In genomic region chr5:160188151-160188967, GRCh38 we compare ENCODE assay signal across 8 cellular contexts. TPM values are rescaled to one million over a fixed set of nuclear protein-coding genes. Genes with fewer than 3 reads are reported as not detected.
DNase-seq lines count a peak whose midpoint lies in the region; ATAC-seq and TF ChIP-seq lines count a peak whose summit lies in the region.

No MANE protein-coding gene starts in this region.

- peak; percentile 74 for DNase-seq in AG09319 (ENCODE audit: extremely low read depth, low read depth)
- DNase-seq in GM23338 (ENCODE audit: low spot score): peak; percentile 96
- DNase-seq in right cardiac atrium: peak; percentile 77 to 94 (median 89)
- DNase-seq in sciatic nerve (ENCODE audit: low spot score): peak; percentile 77
- DNase-seq in GF-D8 (lab: John Stamatoyannopoulos, UW): no peak

- H3K27me3 ChIP-seq in GM23338 (ENCODE audit: insufficient read depth) (no peaks in the 10 kb centered on the region), right cardiac atrium (ENCODE audit: control insufficient read depth, insufficient read depth) (no peaks in the 10 kb centered on the region)

- peak overlapping the region; percentile 91 for H3K27ac Mint-ChIP-seq in GM23338
- H3K27ac Mint-ChIP-seq in activated naive CD8-positive, alpha-beta T cell: no peak overlapping the region

- peaks cover 7% of the 10 kb centered on the region; the same call in 1 of the 2 replicates for H3K36me3 ChIP-seq in GM23338 (ENCODE audit: insufficient read depth)

- peak; percentile 84 for ATAC-seq in GM23338
- ATAC-seq in right cardiac atrium: peak; percentile 86 to 91
- peak; percentile 79 for ATAC-seq in sciatic nerve
- no peak for ATAC-seq in GM21360 (IDR thresholded peaks at IDR 0.05; ENCODE audit: unreplicated experiment)
- no peak for ATAC-seq in HG03565 (IDR thresholded peaks at IDR 0.05; ENCODE audit: unreplicated experiment)

- peak; percentile 23 for TF ChIP-seq CTCF in AG09319 (IDR thresholded peaks at IDR 0.05; ENCODE audit: low read depth, low read length)
- peak in 1 of 2 experiments; percentile 29; a peak in 3 of 4 replicates for TF ChIP-seq CTCF in GM23338 (conservative IDR thresholded peaks at IDR 0.05; ENCODE audit: low read depth in 2 of 2)

- H3K9me3 ChIP-seq in right cardiac atrium (ENCODE audit: control insufficient read depth, low read length): no peaks in the 10 kb centered on the region

- intact Hi-C loops in right cardiac atrium (cut with DNase I): no loop called here
- intact Hi-C loops in sciatic nerve (cut with DNase I): no loop called here

- peaks cover 33% of the 10 kb centered on the region for H3K36me3 Mint-ChIP-seq in GM23338 (ENCODE audit: low read depth)
- H3K36me3 Mint-ChIP-seq in activated naive CD8-positive, alpha-beta T cell: peaks cover 6% of the 10 kb centered on the region

- H2AFZ ChIP-seq in GM23338: no peak overlapping the region

- H3K4me3 ChIP-seq in GM23338: peak overlapping the region; percentile 47
- H3K4me3 ChIP-seq in right cardiac atrium (ENCODE audit: low read length): peak overlapping the region; percentile 76

- peaks cover 17% of the 10 kb centered on the region for H3K27me3 Mint-ChIP-seq in GM23338 (ENCODE audit: insufficient read depth, low read depth, poor library complexity)
- H3K27me3 Mint-ChIP-seq in activated naive CD8-positive, alpha-beta T cell: peaks cover 21% of the 10 kb centered on the region

- peaks cover 7% of the 10 kb centered on the region for H3K4me1 Mint-ChIP-seq in GM23338
- H3K4me1 Mint-ChIP-seq in activated naive CD8-positive, alpha-beta T cell (ENCODE audit: low read depth): peaks cover 5% of the 10 kb centered on the region

- peaks cover 13% of the 10 kb centered on the region for H3F3A ChIP-seq in GM23338 (replicated peaks; ENCODE audit: low read depth)

- H4K20me1 ChIP-seq in GM23338 (replicated peaks; ENCODE audit: insufficient read depth): no peaks in the 10 kb centered on the region

- peaks cover 18% of the 10 kb centered on the region for H3K4me1 ChIP-seq in GM23338 (ENCODE audit: insufficient read depth)
- H3K4me1 ChIP-seq in right cardiac atrium (ENCODE audit: control insufficient read depth, insufficient read depth, low read length): no peaks in the 10 kb centered on the region

- peaks cover 39% of the 10 kb centered on the region for H3K9me3 Mint-ChIP-seq in GM23338
- peaks cover 4% of the 10 kb centered on the region for H3K9me3 Mint-ChIP-seq in activated naive CD8-positive, alpha-beta T cell (ENCODE audit: low read depth)

- H3K4me2 ChIP-seq in GM23338: peak overlapping the region; percentile 70

- H3K79me2 ChIP-seq in GM23338 (replicated peaks; ENCODE audit: insufficient read depth): no peaks in the 10 kb centered on the region

- peak overlapping the region; percentile 51 for H3K4me3 Mint-ChIP-seq in GM23338
- H3K4me3 Mint-ChIP-seq in activated naive CD8-positive, alpha-beta T cell: peak overlapping the region; percentile 61

- H3K9me2 ChIP-seq in GM23338 (ENCODE audit: insufficient read depth): no peaks in the 10 kb centered on the region

- 2% methylated on average over 40 of the region's 40 CpGs for WGBS in right cardiac atrium

- H3K27ac ChIP-seq in GM23338 (ENCODE audit: low read depth) (peak overlapping the region; percentile 100), right cardiac atrium (ENCODE audit: low read length) (peak overlapping the region; percentile 62)

TF ChIP-seq in GM23338, 12 proteins besides CTCF, POLR2A, EP300 and RAD21:
- TF ChIP-seq EZH2phosphoT487 (IDR thresholded peaks at IDR 0.05; ENCODE audit: unreplicated experiment): no peak
- no peak for TF ChIP-seq ZNF462 (CRISPR knock-in tag; IDR thresholded peaks at IDR 0.05)
- no peak for TF ChIP-seq CREB1 (CRISPR knock-in tag; IDR thresholded peaks at IDR 0.05; ENCODE audit: low read depth)
- TF ChIP-seq POLR2AphosphoS5 (IDR thresholded peaks at IDR 0.05; ENCODE audit: low read depth): peak; percentile 53
- TF ChIP-seq, protein P1, sequence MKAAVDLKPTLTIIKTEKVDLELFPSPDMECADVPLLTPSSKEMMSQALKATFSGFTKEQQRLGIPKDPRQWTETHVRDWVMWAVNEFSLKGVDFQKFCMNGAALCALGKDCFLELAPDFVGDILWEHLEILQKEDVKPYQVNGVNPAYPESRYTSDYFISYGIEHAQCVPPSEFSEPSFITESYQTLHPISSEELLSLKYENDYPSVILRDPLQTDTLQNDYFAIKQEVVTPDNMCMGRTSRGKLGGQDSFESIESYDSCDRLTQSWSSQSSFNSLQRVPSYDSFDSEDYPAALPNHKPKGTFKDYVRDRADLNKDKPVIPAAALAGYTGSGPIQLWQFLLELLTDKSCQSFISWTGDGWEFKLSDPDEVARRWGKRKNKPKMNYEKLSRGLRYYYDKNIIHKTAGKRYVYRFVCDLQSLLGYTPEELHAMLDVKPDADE (IDR thresholded peaks at IDR 0.05): 0 out of 2 replicates have a peak, but pooled peaks have one; percentile 8

RNA-seq across cellular contexts. Expression of gene FABP6, which starts 40.9 kb away (rescaled TPM):
- 1.7 and 2.2 TPM in 2 replicates for total RNA-seq in GM23338 (2014; rRNA removed; shearing (Covaris generic))
- 7.5 and 9.7 TPM in 2 replicates for polyA plus RNA-seq in GM23338 (2016; fragmentation: Nextera tagmentation; extraction: Ambion mirVana)
- not detected for total RNA-seq in right cardiac atrium
- 0.68 TPM for polyA plus RNA-seq in right cardiac atrium
- total RNA-seq in sciatic nerve: not detected

Comparison
In these comparisons a context has a peak if more than half of its experiments do, and no peak if none do; other contexts are left out.
1. ATAC-seq: peak in GM23338 (single experiment), right cardiac atrium (2 of 2) and sciatic nerve (single experiment); none in GM21360 (single experiment) and HG03565 (single experiment).